Comparison of ENCODE assay signal across 1 cellular context in genomic region chr6:80316655-80317332, GRCh38.
TF ChIP-seq lines count a peak whose summit lies in the region.

No MANE protein-coding gene starts in this region.

TF ChIP-seq in IMR-90, 13 proteins besides CTCF, POLR2A, EP300 and RAD21 (continued from another document):
- TF ChIP-seq MAFK (IDR thresholded peaks at IDR 0.05; ENCODE audit: low read depth, low read length) (no peak; the same call in 1 of the 2 replicates), NFE2L2 (IDR thresholded peaks at IDR 0.05; ENCODE audit: low read depth, low read length) (no peak), SMC3 (IDR thresholded peaks at IDR 0.05; ENCODE audit: low read depth, low read length) (no peak), CHD1 (IDR thresholded peaks at IDR 0.05; ENCODE audit: low read depth, low read length) (no peak), BHLHE40 (IDR thresholded peaks at IDR 0.05; ENCODE audit: low read depth, low read length) (no peak), RCOR1 (IDR thresholded peaks at IDR 0.05; ENCODE audit: insufficient replicate concordance, low read length) (no peak), ELK1 (IDR thresholded peaks at IDR 0.05; ENCODE audit: borderline replicate concordance, low read depth, low read length) (no peak)
